ENCODE assay signal across 8 cellular contexts in the genomic region with DNA sequence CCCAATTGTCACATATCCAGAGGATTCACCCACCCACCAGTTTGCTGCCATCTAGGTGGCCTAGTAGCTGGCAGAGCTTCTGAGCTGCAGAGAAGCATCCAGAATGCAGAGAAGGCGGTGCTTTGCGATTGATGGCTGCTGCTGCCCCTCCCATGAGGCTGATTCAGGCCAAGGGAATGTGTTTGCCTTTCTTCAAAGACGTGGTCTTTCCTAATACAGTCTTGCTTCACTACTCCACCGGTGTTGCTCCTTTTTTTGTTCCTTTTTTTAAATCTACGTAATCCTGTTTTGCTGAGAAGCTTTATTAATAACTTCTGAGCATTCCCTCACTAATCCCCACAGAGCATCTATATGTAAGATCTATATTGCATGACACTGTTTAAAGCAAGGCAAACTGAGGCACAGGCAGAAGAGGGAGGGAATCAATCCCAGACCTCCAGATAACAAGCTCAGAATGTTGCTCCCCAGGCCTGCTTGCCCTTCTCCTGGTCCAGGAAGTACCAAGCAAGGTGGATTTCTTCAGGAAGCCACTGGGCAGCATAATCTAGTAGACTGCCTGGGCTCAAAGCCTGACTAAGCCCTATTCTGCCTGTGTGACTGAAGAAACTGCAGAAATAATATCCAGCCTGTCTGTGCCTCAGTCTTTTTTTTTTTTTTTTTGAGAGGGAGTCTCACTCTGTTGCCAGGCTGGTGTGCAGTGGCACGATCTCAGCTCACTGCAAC.
DNase-seq lines count a peak whose midpoint lies in the region; ATAC-seq and TF ChIP-seq lines count a peak whose summit lies in the region.

No MANE protein-coding gene starts in this region.

- H2BK12ac ChIP-seq in neuronal stem cell (ENCODE audit: low read length), result no peak overlapping the region

- H3K27ac Mint-ChIP-seq in endothelial cell (ENCODE audit: unreplicated experiment), result peak overlapping the region; percentile 10
- H3K27ac Mint-ChIP-seq in activated CD8-positive, alpha-beta memory T cell treated with anti-CD3 and anti-CD28 coated beads, Interleukin-2, amount 10 ng/mL, durations not matched to agents 7 days and 5 days, result no peak overlapping the region

- no peak overlapping the region for H3K14ac ChIP-seq in neuronal stem cell (ENCODE audit: low read length)

- no peak overlapping the region for H3K9ac ChIP-seq in neuronal stem cell (ENCODE audit: low read depth, low read length, poor library complexity)

- no peak overlapping the region for H4K91ac ChIP-seq in neuronal stem cell (ENCODE audit: low read depth, low read length, poor library complexity)

- peaks cover 5 to 6% of the 10 kb centered on the region in 2 donors for H3K4me1 ChIP-seq in neuronal stem cell (ENCODE audit: control insufficient read depth in 2 of 2, insufficient read depth in 1 of 2, low read depth in 1 of 2, low read length in 2 of 2)

- no peak for ATAC-seq in HG02970 (IDR thresholded peaks at IDR 0.05; ENCODE audit: low FRiP score, unreplicated experiment)
- no peak for ATAC-seq in activated CD8-positive, alpha-beta memory T cell treated with anti-CD3 and anti-CD28 coated beads, Interleukin-2, amount 10 ng/mL, durations not matched to agents 7 days and 5 days

- no peaks in the 10 kb centered on the region for H3K9me3 ChIP-seq in neuronal stem cell (replicated peaks in 1 of 2; ENCODE audit: control insufficient read depth in 2 of 2, insufficient read depth in 1 of 2, low read depth in 1 of 2, low read length in 2 of 2)

- H3K27ac ChIP-seq in neuronal stem cell (replicated peaks; ENCODE audit: low read length), result no peak overlapping the region

- peaks cover 7% of the 10 kb centered on the region for H3K36me3 Mint-ChIP-seq in endothelial cell (ENCODE audit: low read depth, unreplicated experiment)
- no peaks in the 10 kb centered on the region for H3K36me3 Mint-ChIP-seq in activated CD8-positive, alpha-beta memory T cell treated with anti-CD3 and anti-CD28 coated beads, Interleukin-2, amount 10 ng/mL, durations not matched to agents 7 days and 5 days

- H2BK15ac ChIP-seq in neuronal stem cell (ENCODE audit: low read length), result no peak overlapping the region

- H3K9me3 Mint-ChIP-seq in endothelial cell (ENCODE audit: unreplicated experiment), result no peaks in the 10 kb centered on the region
- H3K9me3 Mint-ChIP-seq in activated CD8-positive, alpha-beta memory T cell treated with anti-CD3 and anti-CD28 coated beads, Interleukin-2, amount 10 ng/mL, durations not matched to agents 7 days and 5 days (ENCODE audit: low read depth), result no peaks in the 10 kb centered on the region

- no CpG with 5 or more reads among the region's 6 CpGs for WGBS in neuronal stem cell (ENCODE audit: extremely low coverage in 2 of 2, insufficient read length in 2 of 2, insufficient replicate concordance in 1 of 2), 2 donors

- TF ChIP-seq CTCF in endothelial cell (IDR thresholded peaks at IDR 0.05; ENCODE audit: unreplicated experiment), result no peak
- TF ChIP-seq CTCF in GM20000 (IDR thresholded peaks at IDR 0.05; ENCODE audit: extremely low read depth, missing control alignments), result no peak

- DNase-seq in COLO829 (ENCODE audit: low spot score) (peak; percentile 91), NOMO-1 treated with DMSO at 0.1 percent for 48 hours (lab: John Stamatoyannopoulos, UW; ENCODE audit: unreplicated experiment) (peak; percentile 36), endothelial cell (ENCODE audit: low spot score) (peak; percentile 22), neuronal stem cell (ENCODE audit: low spot score) (no peak), GM20000 (ENCODE audit: low spot score) (no peak), NCI-H526 treated with DMSO at 0.1 percent for 48 hours (lab: John Stamatoyannopoulos, UW) (no peak)
- no peak for DNase-seq in activated CD8-positive, alpha-beta memory T cell treated with anti-CD3 and anti-CD28 coated beads, Interleukin-2, amount 10 ng/mL, durations not matched to agents 7 days and 5 days

- no peak overlapping the region for H2AK5ac ChIP-seq in neuronal stem cell (ENCODE audit: low read depth, low read length)

- no peak overlapping the region for H3K4me3 Mint-ChIP-seq in endothelial cell (ENCODE audit: unreplicated experiment)
- H3K4me3 Mint-ChIP-seq in activated CD8-positive, alpha-beta memory T cell treated with anti-CD3 and anti-CD28 coated beads, Interleukin-2, amount 10 ng/mL, durations not matched to agents 7 days and 5 days, result no peak overlapping the region

- H3K79me1 ChIP-seq in neuronal stem cell (ENCODE audit: low read depth, low read length), result no peaks in the 10 kb centered on the region

- CTCF ChIA-PET in activated CD8-positive, alpha-beta memory T cell treated with anti-CD3 and anti-CD28 coated beads, Interleukin-2, amount 10 ng/mL, durations not matched to agents 7 days and 5 days (lab: Charles Lee), result no interaction called here

- no peaks in the 10 kb centered on the region for H3K27me3 ChIP-seq in neuronal stem cell (ENCODE audit: control insufficient read depth in 3 of 3, insufficient read depth in 3 of 3, low read depth in 1 of 3, low read length in 3 of 3)

- no peak overlapping the region for H3K4ac ChIP-seq in neuronal stem cell (ENCODE audit: low read length)

- no peak overlapping the region for H3K4me3 ChIP-seq in neuronal stem cell (ENCODE audit: low read length in 2 of 2)

- no peak overlapping the region for H4K8ac ChIP-seq in neuronal stem cell (ENCODE audit: low read depth, low read length)

- peaks cover 1% of the 10 kb centered on the region for H3K27me3 Mint-ChIP-seq in endothelial cell (ENCODE audit: unreplicated experiment)
- no peaks in the 10 kb centered on the region for H3K27me3 Mint-ChIP-seq in activated CD8-positive, alpha-beta memory T cell treated with anti-CD3 and anti-CD28 coated beads, Interleukin-2, amount 10 ng/mL, durations not matched to agents 7 days and 5 days

- no peak overlapping the region for H2BK5ac ChIP-seq in neuronal stem cell (ENCODE audit: low read length)

- H2BK120ac ChIP-seq in neuronal stem cell (ENCODE audit: low read depth, low read length), result no peak overlapping the region

- no peak overlapping the region for H3K4me2 ChIP-seq in neuronal stem cell (ENCODE audit: insufficient read depth, low read length, poor library complexity, severe bottlenecking)

- no peaks in the 10 kb centered on the region for H3K36me3 ChIP-seq in neuronal stem cell (replicated peaks in 1 of 2; ENCODE audit: control insufficient read depth in 2 of 2, insufficient read depth in 2 of 2, low read length in 2 of 2)

- no peak overlapping the region for H2AFZ ChIP-seq in neuronal stem cell (ENCODE audit: low read length)

- peak overlapping the region; percentile 15 for H3K18ac ChIP-seq in neuronal stem cell (ENCODE audit: low read length)

- no peak overlapping the region for H3K23ac ChIP-seq in neuronal stem cell (ENCODE audit: low read depth, low read length, poor library complexity)

- H3K4me1 Mint-ChIP-seq in endothelial cell (ENCODE audit: unreplicated experiment), result peaks cover 33% of the 10 kb centered on the region
- H3K4me1 Mint-ChIP-seq in activated CD8-positive, alpha-beta memory T cell treated with anti-CD3 and anti-CD28 coated beads, Interleukin-2, amount 10 ng/mL, durations not matched to agents 7 days and 5 days, result peaks cover 41% of the 10 kb centered on the region

Comparison
In these comparisons a context has a peak if more than half of its experiments do, and no peak if none do; other contexts are left out.
1. DNase-seq: peak in COLO829 (single experiment), NOMO-1 treated with DMSO at 0.1 percent for 48 hours (single experiment) and endothelial cell (single experiment); none in neuronal stem cell (single experiment), GM20000 (single experiment), NCI-H526 treated with DMSO at 0.1 percent for 48 hours (single experiment) and activated CD8-positive, alpha-beta memory T cell treated with anti-CD3 and anti-CD28 coated beads, Interleukin-2, amount 10 ng/mL, durations not matched to agents 7 days and 5 days (single experiment).